Comparison of ENCODE assay signal across 7 cellular contexts in genomic region chr19:42076375-42076944, GRCh38. TPM values are rescaled to one million over a fixed set of nuclear protein-coding genes. Genes with fewer than 3 reads are reported as not detected.
DNase-seq lines count a peak whose midpoint lies in the region; ATAC-seq and TF ChIP-seq lines count a peak whose summit lies in the region.

No MANE protein-coding gene starts in this region.

- ATAC-seq in heart left ventricle (peak in 2 of 4 donors; percentile 0 to 55), HG03196 (IDR thresholded peaks at IDR 0.05; ENCODE audit: unreplicated experiment) (no peak)

- H3K27ac ChIP-seq in HUES64 (ENCODE audit: low read depth, low read length): peak overlapping the region; percentile 85
- H3K27ac ChIP-seq in heart left ventricle: peak overlapping the region; percentile 75 to 99 (median 90)

- H3K36me3 ChIP-seq in HUES64 (ENCODE audit: insufficient read depth, low read length) (peaks cover 34% of the 10 kb centered on the region), heart left ventricle (peaks cover 2 to 34% (median 31%) of the 10 kb centered on the region in 9 donors), skeletal muscle satellite cell (ENCODE audit: insufficient read depth, low read length) (peaks cover 31% of the 10 kb centered on the region)

- H3K9me3 ChIP-seq in HUES64 (ENCODE audit: insufficient read depth, low read depth, low read length) (no peaks in the 10 kb centered on the region), heart left ventricle (no peaks in the 10 kb centered on the region), skeletal muscle satellite cell (replicated peaks; ENCODE audit: low read length) (no peaks in the 10 kb centered on the region)

- H3K4me1 ChIP-seq in HUES64 (ENCODE audit: insufficient read depth, low read length) (0 out of 2 replicates have a peak, but pooled peaks cover 3% of the 10 kb centered on the region), heart left ventricle (peaks cover 0 to 26% (median 17%) of the 10 kb centered on the region in 12 donors), skeletal muscle satellite cell (ENCODE audit: control insufficient read depth, insufficient read depth, low read length) (peaks cover 33% of the 10 kb centered on the region)

- TF ChIP-seq POLR2A in heart left ventricle (IDR thresholded peaks at IDR 0.05): no peak

- peak overlapping the region; percentile 82 for H3K9ac ChIP-seq in HUES64 (ENCODE audit: low read depth, low read length)
- H3K9ac ChIP-seq in skeletal muscle satellite cell (ENCODE audit: low read depth, low read length): peak overlapping the region; percentile 94

- WGBS in HUES64: under 1% methylated on average over 33 of the region's 33 CpGs
- 1% methylated on average over 11 to 33 of the region's 33 CpGs for WGBS in heart left ventricle, 4 donors

- peak; percentile 51 for DNase-seq in activated CD8-positive, alpha-beta memory T cell treated with anti-CD3 and anti-CD28 coated beads, Interleukin-2, amount 50 U/mL, for 4 hours
- peak in 2 of 5 donors; percentile 52 to 56 for DNase-seq in heart left ventricle
- DNase-seq in NCI-H2029 treated with DMSO at 0.1 percent for 48 hours (lab: John Stamatoyannopoulos, UW): no peak
- DNase-seq in DMS 273 (lab: John Stamatoyannopoulos, UW; ENCODE audit: unreplicated experiment): no peak

- intact Hi-C loops in heart left ventricle (cut with DNase I): loop anchor here in 3 of 10 donors (5.0 kb wide), 4 partner anchors 79 to 194 kb away; partner anchors contain the start of genes ARHGEF1 (in 1 of the 3), ATP1A3 (in 1 of the 3) and RABAC1 (in 1 of the 3)

- H3K4me3 ChIP-seq in HUES64 (ENCODE audit: low read length): peak overlapping the region; percentile 97
- H3K4me3 ChIP-seq in heart left ventricle: peak overlapping the region; percentile 62 to 96 (median 86)
- H3K4me3 ChIP-seq in skeletal muscle satellite cell (ENCODE audit: low read length): peak overlapping the region; percentile 95

- no peak for TF ChIP-seq CTCF in heart left ventricle (IDR thresholded peaks at IDR 0.05)

- H3K27me3 ChIP-seq in HUES64 (ENCODE audit: insufficient read depth, low read length) (no peaks in the 10 kb centered on the region), heart left ventricle (no peaks in the 10 kb centered on the region), skeletal muscle satellite cell (ENCODE audit: control insufficient read depth, insufficient read depth, low read length) (no peaks in the 10 kb centered on the region)

- H3K4me2 ChIP-seq in skeletal muscle satellite cell (ENCODE audit: low read length): peak overlapping the region; percentile 95

RNA-seq across cellular contexts. Expression of gene ZNF574, which starts 0.5 kb away (rescaled TPM):
- polyA plus RNA-seq in HUES64 (2013, experiment 1 of 2): 21.0 TPM
- 21.1 TPM for polyA plus RNA-seq in HUES64 (2013, experiment 2 of 2)
- 10 to 100 TPM in 3 of 9 donors, 1 to 10 TPM in 6; 6.3 to 17.7 (median 8.8) TPM for total RNA-seq in heart left ventricle
- polyA plus RNA-seq in heart left ventricle: 1 to 10 TPM; 5.1 to 6.9 TPM
- 16.7 and 19.9 TPM in 2 replicates for total RNA-seq in skeletal muscle satellite cell (2012; rRNA removed)

RNA-seq across cellular contexts. Expression of gene GRIK5, which starts 6.5 kb away (rescaled TPM):
- 25.3 TPM for polyA plus RNA-seq in HUES64 (2013, experiment 1 of 2)
- polyA plus RNA-seq in HUES64 (2013, experiment 2 of 2): 27.2 TPM
- total RNA-seq in heart left ventricle: 1 to 10 TPM; 1.4 to 9.0 (median 3.6) TPM
- polyA plus RNA-seq in heart left ventricle: under 1 TPM; 0.28 to 0.72 TPM
- under 0.01 TPM in 2 replicates for total RNA-seq in skeletal muscle satellite cell (2012; rRNA removed)

RNA-seq across cellular contexts. Expression of gene POU2F2, which starts 55.8 kb away (rescaled TPM):
- 4.9 TPM for polyA plus RNA-seq in HUES64 (2013, experiment 1 of 2)
- 3.2 TPM for polyA plus RNA-seq in HUES64 (2013, experiment 2 of 2)
- total RNA-seq in heart left ventricle: 10 to 100 TPM in 1 of 9 donors, 1 to 10 TPM in 1, under 1 TPM in 7; 0.16 to 10.1 (median 0.50) TPM
- under 1 TPM; 0.61 to 0.69 TPM for polyA plus RNA-seq in heart left ventricle
- under 0.01 and 0.51 TPM in 2 replicates for total RNA-seq in skeletal muscle satellite cell (2012; rRNA removed)
